ENCODE assay signal across 8 cellular contexts in genomic region chr16:88170471-88170991, GRCh38.
A peak's percentile ranks its signal among the peaks of the same experiment; 100 is the strongest.
DNase-seq lines count a peak whose midpoint lies in the region; ATAC-seq and TF ChIP-seq lines count a peak whose summit lies in the region.
"Not testable (repeated sequence)": the region's sequence is repeated elsewhere in the genome, so short reads cannot be mapped to it uniquely, and the experiment has no call there.

No MANE protein-coding gene starts in this region.

- H3K9me3 Mint-ChIP-seq in CD14-positive monocyte, result peaks cover 4 to 18% (median 14%) of the 10 kb centered on the region in 7 donors
- H3K9me3 Mint-ChIP-seq in memory B cell, result not testable (repeated sequence)
- peaks cover 11% of the 10 kb centered on the region for H3K9me3 Mint-ChIP-seq in type B pancreatic cell

- TF ChIP-seq POLR2A in NB4 (IDR thresholded peaks at IDR 0.05; ENCODE audit: extremely low read depth, insufficient read length), result not testable (repeated sequence)

- ATAC-seq in memory B cell (ENCODE audit: low read depth), result peak; percentile 83

- H3K36me3 Mint-ChIP-seq in CD14-positive monocyte, memory B cell, type B pancreatic cell: not testable (repeated sequence)

- H3K4me1 Mint-ChIP-seq in CD14-positive monocyte, memory B cell: not testable (repeated sequence)
- peaks cover 14% of the 10 kb centered on the region for H3K4me1 Mint-ChIP-seq in type B pancreatic cell (ENCODE audit: unreplicated experiment)

- peak overlapping the region; percentile 47 to 81 for H3K4me3 Mint-ChIP-seq in CD14-positive monocyte
- H3K4me3 Mint-ChIP-seq in memory B cell, result peak overlapping the region; percentile 71
- H3K4me3 Mint-ChIP-seq in type B pancreatic cell, result peak overlapping the region; percentile 11

- TF ChIP-seq CTCF in CD14-positive monocyte (IDR thresholded peaks at IDR 0.05); NB4 (IDR thresholded peaks at IDR 0.05; ENCODE audit: low read depth, low read length); epithelial cell of esophagus (IDR thresholded peaks at IDR 0.05; ENCODE audit: insufficient read depth, low read depth, low read length, missing control alignments); type B pancreatic cell (conservative IDR thresholded peaks at IDR 0.05): not testable (repeated sequence)

- not testable (repeated sequence) for H3K4me3 ChIP-seq in NB4 (ENCODE audit: low read depth, low read length); epithelial cell of esophagus (ENCODE audit: low read length)

- intact Hi-C loops in CD14-positive monocyte (cut with micrococcal nuclease); posterior vena cava (cut with DNase I): not testable (repeated sequence)

- not testable (repeated sequence) for DNase-seq in CD14-positive monocyte (ENCODE audit: low spot score); memory B cell (ENCODE audit: low spot score in 2 of 2); type B pancreatic cell (ENCODE audit: extremely low spot score, unreplicated experiment)
- DNase-seq in NB4 (ENCODE audit: low read depth) (peak; percentile 59), SHP77 treated with DMSO at 0.1 percent for 48 hours (lab: John Stamatoyannopoulos, UW) (peak; percentile 91), epithelial cell of esophagus (ENCODE audit: low read depth) (peak; percentile 3), posterior vena cava (ENCODE audit: low spot score) (peak; percentile 53)
- DNase-seq in activated CD8-positive, alpha-beta memory T cell treated with anti-CD3 and anti-CD28 coated beads, Interleukin-2, amount 50 U/mL, for 48 hours, result peak; percentile 8

- peaks cover 7 to 13% (median 11%) of the 10 kb centered on the region in 3 donors for H3K27me3 Mint-ChIP-seq in CD14-positive monocyte (ENCODE audit: low read depth in 3 of 3)
- not testable (repeated sequence) for H3K27me3 Mint-ChIP-seq in memory B cell, type B pancreatic cell

- H3K27ac Mint-ChIP-seq in CD14-positive monocyte (peak overlapping the region in 6 of 7 donors; percentile 17 to 64 (median 34)), memory B cell (peak overlapping the region; percentile 62)
- H3K27ac Mint-ChIP-seq in type B pancreatic cell, result not testable (repeated sequence)

Comparison
In these comparisons a context has a peak if more than half of its experiments do, and no peak if none do; other contexts are left out.
1. H3K4me3 Mint-ChIP-seq: peak in every context shown above with its lines; median percentile 71 in memory B cell; 64 in CD14-positive monocyte; 11 in type B pancreatic cell.